ENCODE assay signal across 1 cellular context in genomic region chr20:50260480-50261221, GRCh38.
A peak's percentile ranks its signal among the peaks of the same experiment; 100 is the strongest.
TF ChIP-seq lines count a peak whose summit lies in the region.

No MANE protein-coding gene starts in this region.

TF ChIP-seq in HepG2, 621 proteins besides CTCF, POLR2A, EP300 and RAD21 (continued from another document):
- TF ChIP-seq ZNF83 (CRISPR knock-in tag; IDR thresholded peaks at IDR 0.05; ENCODE audit: borderline replicate concordance): no peak
- TF ChIP-seq KDM1A (CRISPR knock-in tag; IDR thresholded peaks at IDR 0.05): no peak
- TF ChIP-seq SP140L (CRISPR knock-in tag; IDR thresholded peaks at IDR 0.05; ENCODE audit: borderline replicate concordance): no peak
- no peak for TF ChIP-seq AFF4 (CRISPR knock-in tag; IDR thresholded peaks at IDR 0.05)
- TF ChIP-seq NFE2 (CRISPR knock-in tag; IDR thresholded peaks at IDR 0.05): peak; percentile 56; the same call in 1 of the 2 replicates
- no peak for TF ChIP-seq ATF6 (CRISPR knock-in tag; conservative IDR thresholded peaks at IDR 0.05)
- TF ChIP-seq MTF1 (CRISPR knock-in tag; IDR thresholded peaks at IDR 0.05): no peak
- peak; percentile 24; the same call in 1 of the 2 replicates for TF ChIP-seq ZNF225 (CRISPR knock-in tag; IDR thresholded peaks at IDR 0.05)
- TF ChIP-seq ZNF75D (CRISPR knock-in tag; IDR thresholded peaks at IDR 0.05; ENCODE audit: borderline replicate concordance): no peak
- no peak for TF ChIP-seq ZNF12 (CRISPR knock-in tag; IDR thresholded peaks at IDR 0.05)
- TF ChIP-seq SRSF1 (optimal IDR thresholded peaks at IDR 0.05; ENCODE audit: low read depth, low read length): peak; percentile 22
- peak; percentile 43 for TF ChIP-seq PATZ1 (CRISPR knock-in tag; IDR thresholded peaks at IDR 0.05)
- TF ChIP-seq GABPB1 (CRISPR knock-in tag; IDR thresholded peaks at IDR 0.05): 0 out of 2 replicates have a peak, but pooled peaks have one; percentile 23
- TF ChIP-seq HNRNPL (IDR thresholded peaks at IDR 0.05; ENCODE audit: low read depth, low read length): peak; percentile 54; the same call in 1 of the 2 replicates
